ENCODE assay signal across 27 cellular contexts in genomic region chr22:19960491-19961200, GRCh38. TPM values are rescaled to one million over a fixed set of nuclear protein-coding genes. Genes with fewer than 3 reads are reported as not detected.
A peak's percentile ranks its signal among the peaks of the same experiment; 100 is the strongest.
DNase-seq lines count a peak whose midpoint lies in the region; ATAC-seq and TF ChIP-seq lines count a peak whose summit lies in the region.
"Had no signal": no experiment of that assay in that cellular context is flagged by ENCODE, and none has a peak within 500 bp of the region (broad histone marks: within the 10 kb centered on the region; RNA-seq: fewer than 3 reads in every experiment).

No MANE protein-coding gene starts in this region.

- whole genome bisulfite sequencing in liver, result 62% methylated on average over 12 of the region's 12 CpGs
- WGBS in sigmoid colon, 2 donors, result 91% methylated on average over 12 of the region's 12 CpGs

- intact Hi-C loops in sigmoid colon (cut with DNase I), result no loop called here

- peak overlapping the region; percentile 93 for H3K27ac ChIP-seq in liver (ENCODE audit: low read depth in 1 of 2, low read length in 2 of 2)
- H3K27ac ChIP-seq in sigmoid colon, result no peak overlapping the region
- H3K27ac ChIP-seq: thoracic aorta had no signal

- TF ChIP-seq CTCF in liver (IDR thresholded peaks at IDR 0.05; ENCODE audit: low read depth, low read length, missing input control), result no peak
- TF ChIP-seq CTCF in sigmoid colon (IDR thresholded peaks at IDR 0.05), result no peak

- peaks cover 0 to 10% (median 6%) of the 10 kb centered on the region in 4 donors for H3K36me3 ChIP-seq in liver (ENCODE audit: control insufficient read depth in 4 of 4, insufficient read depth in 3 of 4, low read depth in 1 of 4, low read length in 3 of 4)
- peaks cover 0 to 25% (median 4%) of the 10 kb centered on the region in 4 donors for H3K36me3 ChIP-seq in sigmoid colon

- no peaks in the 10 kb centered on the region for H3K9me3 Mint-ChIP-seq in activated naive CD8-positive, alpha-beta T cell treated with anti-CD3 and anti-CD28 coated beads for 36 hours
- no peaks in the 10 kb centered on the region for H3K9me3 Mint-ChIP-seq in activated naive CD8-positive, alpha-beta T cell treated with anti-CD3 and anti-CD28 coated beads, Interleukin-2, amount 50 U/mL, for 24 hours
- no peaks in the 10 kb centered on the region for H3K9me3 Mint-ChIP-seq in activated CD4-positive, alpha-beta memory T cell treated with anti-CD3 and anti-CD28 coated beads, Interleukin-2, amount 10 ng/mL, durations not matched to agents 7 days and 5 days
- no peaks in the 10 kb centered on the region for H3K9me3 Mint-ChIP-seq in naive thymus-derived CD8-positive, alpha-beta T cell
- H3K9me3 Mint-ChIP-seq: activated B cell treated with CpG ODN at 0.5 μM for 24 hours had no signal

- peak overlapping the region in 1 of 2 donors; percentile 91 for H3K9ac ChIP-seq in liver (ENCODE audit: low read depth in 1 of 2, low read length in 2 of 2)

- H3K4me1 ChIP-seq in liver (ENCODE audit: control insufficient read depth in 4 of 4, insufficient read depth in 4 of 4, low read length in 3 of 4) (peaks cover 25 to 56% (median 38%) of the 10 kb centered on the region in 4 donors), sigmoid colon (peaks cover 0 to 51% (median 37%) of the 10 kb centered on the region in 4 donors)

- H3K27me3 Mint-ChIP-seq in activated naive CD8-positive, alpha-beta T cell treated with anti-CD3 and anti-CD28 coated beads for 36 hours, result no peaks in the 10 kb centered on the region
- H3K27me3 Mint-ChIP-seq in activated naive CD8-positive, alpha-beta T cell treated with anti-CD3 and anti-CD28 coated beads, Interleukin-2, amount 50 U/mL, for 24 hours, result no peaks in the 10 kb centered on the region
- no peaks in the 10 kb centered on the region for H3K27me3 Mint-ChIP-seq in T-helper 17 cell
- no peaks in the 10 kb centered on the region for H3K27me3 Mint-ChIP-seq in activated CD4-positive, alpha-beta memory T cell treated with anti-CD3 and anti-CD28 coated beads, Interleukin-2, amount 10 ng/mL, durations not matched to agents 7 days and 5 days
- H3K27me3 Mint-ChIP-seq in naive thymus-derived CD8-positive, alpha-beta T cell, result no peaks in the 10 kb centered on the region
- H3K27me3 Mint-ChIP-seq: activated B cell treated with CpG ODN at 0.5 μM for 24 hours had no signal

- TF ChIP-seq POLR2A in sigmoid colon (IDR thresholded peaks at IDR 0.05), result no peak

- no peak overlapping the region for H3K4me3 ChIP-seq in liver (ENCODE audit: low read depth in 1 of 3, low read length in 3 of 3)
- no peak overlapping the region for H3K4me3 ChIP-seq in sigmoid colon
- H3K4me3 ChIP-seq: coronary artery, lung, thoracic aorta had no signal

- no peaks in the 10 kb centered on the region for H3K9me3 ChIP-seq in T-helper 17 cell (ENCODE audit: control insufficient read depth, low read length, poor library complexity, severe bottlenecking)
- no peaks in the 10 kb centered on the region for H3K9me3 ChIP-seq in liver (ENCODE audit: control insufficient read depth in 4 of 4, low read length in 3 of 4)
- no peaks in the 10 kb centered on the region for H3K9me3 ChIP-seq in sigmoid colon
- H3K9me3 ChIP-seq: BE2C, esophagus muscularis mucosa, thoracic aorta had no signal

- POLR2A ChIA-PET in activated CD4-positive, alpha-beta memory T cell treated with anti-CD3 and anti-CD28 coated beads, Interleukin-2, amount 10 ng/mL, durations not matched to agents 7 days and 5 days (lab: Charles Lee), result no interaction called here
- POLR2A ChIA-PET in naive thymus-derived CD8-positive, alpha-beta T cell (lab: Charles Lee), result no interaction called here

- H3K4me1 Mint-ChIP-seq in activated naive CD8-positive, alpha-beta T cell treated with anti-CD3 and anti-CD28 coated beads for 36 hours, result peaks cover 2% of the 10 kb centered on the region
- H3K4me1 Mint-ChIP-seq in activated naive CD8-positive, alpha-beta T cell treated with anti-CD3 and anti-CD28 coated beads, Interleukin-2, amount 50 U/mL, for 24 hours, result peaks cover 16% of the 10 kb centered on the region
- peaks cover 2% of the 10 kb centered on the region for H3K4me1 Mint-ChIP-seq in T-helper 17 cell
- H3K4me1 Mint-ChIP-seq in activated CD4-positive, alpha-beta memory T cell treated with anti-CD3 and anti-CD28 coated beads, Interleukin-2, amount 10 ng/mL, durations not matched to agents 7 days and 5 days, result peaks cover 5% of the 10 kb centered on the region
- H3K4me1 Mint-ChIP-seq in naive thymus-derived CD8-positive, alpha-beta T cell, result peaks cover 3 to 8% (median 6%) of the 10 kb centered on the region in 4 donors

- H3K27ac Mint-ChIP-seq in activated naive CD8-positive, alpha-beta T cell treated with anti-CD3 and anti-CD28 coated beads for 36 hours, result no peak overlapping the region
- H3K27ac Mint-ChIP-seq in activated naive CD8-positive, alpha-beta T cell treated with anti-CD3 and anti-CD28 coated beads, Interleukin-2, amount 50 U/mL, for 24 hours, result no peak overlapping the region
- H3K27ac Mint-ChIP-seq in T-helper 17 cell, result peak overlapping the region; percentile 21
- no peak overlapping the region for H3K27ac Mint-ChIP-seq in activated CD4-positive, alpha-beta memory T cell treated with anti-CD3 and anti-CD28 coated beads, Interleukin-2, amount 10 ng/mL, durations not matched to agents 7 days and 5 days
- no peak overlapping the region for H3K27ac Mint-ChIP-seq in naive thymus-derived CD8-positive, alpha-beta T cell
- H3K27ac Mint-ChIP-seq: activated B cell treated with CpG ODN at 0.5 μM for 24 hours had no signal

- peak; percentile 0 for DNase-seq in activated naive CD8-positive, alpha-beta T cell treated with anti-CD3 and anti-CD28 coated beads for 36 hours
- DNase-seq in activated naive CD8-positive, alpha-beta T cell treated with anti-CD3 and anti-CD28 coated beads, Interleukin-2, amount 50 U/mL, for 24 hours, result no peak
- no peak for DNase-seq in T-helper 17 cell
- DNase-seq in sigmoid colon, result peak; percentile 58
- no peak for DNase-seq in activated CD4-positive, alpha-beta memory T cell treated with anti-CD3 and anti-CD28 coated beads, Interleukin-2, amount 10 ng/mL, durations not matched to agents 7 days and 5 days
- DNase-seq in naive thymus-derived CD8-positive, alpha-beta T cell, result no peak
- DNase-seq in NCI-H82 (lab: John Stamatoyannopoulos, UW), result no peak
- DNase-seq: activated B cell treated with CpG ODN at 0.5 μM for 24 hours; activated CD4-positive, alpha-beta T cell treated with anti-CD3 and anti-CD28 coated beads, Interleukin-2, amount 50 U/mL, for 48 hours; activated effector memory CD4-positive, alpha-beta T cell treated with anti-CD3 and anti-CD28 coated beads, Interleukin-2, amount 50 U/mL, for 16 hours; COR-L47; DND-41; foreskin melanocyte; GOT3; Karpas-422; MV-4-11; NCI-H1694; NCI-H526; stimulated activated CD4-positive, alpha-beta T cell treated with anti-CD3 and anti-CD28 coated beads, Interleukin-4, amount 100 ng/mL, for 1 hour; stimulated activated naive CD4-positive, alpha-beta T cell; T-helper 9 cell had no signal

- CTCF ChIA-PET in activated CD4-positive, alpha-beta memory T cell treated with anti-CD3 and anti-CD28 coated beads, Interleukin-2, amount 10 ng/mL, durations not matched to agents 7 days and 5 days (lab: Charles Lee), result no interaction called here

- TF ChIP-seq EP300 in sigmoid colon (IDR thresholded peaks at IDR 0.05), result no peak

- H3K27me3 ChIP-seq in liver (ENCODE audit: control insufficient read depth in 4 of 4, insufficient read depth in 4 of 4, low read length in 3 of 4) (no peaks in the 10 kb centered on the region), sigmoid colon (no peaks in the 10 kb centered on the region)
- H3K27me3 ChIP-seq: BE2C, esophagus muscularis mucosa had no signal

- no peaks in the 10 kb centered on the region for H3K36me3 Mint-ChIP-seq in activated naive CD8-positive, alpha-beta T cell treated with anti-CD3 and anti-CD28 coated beads for 36 hours
- H3K36me3 Mint-ChIP-seq in activated naive CD8-positive, alpha-beta T cell treated with anti-CD3 and anti-CD28 coated beads, Interleukin-2, amount 50 U/mL, for 24 hours (ENCODE audit: low read depth), result peaks cover 5% of the 10 kb centered on the region
- no peaks in the 10 kb centered on the region for H3K36me3 Mint-ChIP-seq in T-helper 17 cell (ENCODE audit: low read depth)
- H3K36me3 Mint-ChIP-seq in activated CD4-positive, alpha-beta memory T cell treated with anti-CD3 and anti-CD28 coated beads, Interleukin-2, amount 10 ng/mL, durations not matched to agents 7 days and 5 days (ENCODE audit: low read depth), result no peaks in the 10 kb centered on the region
- no peaks in the 10 kb centered on the region for H3K36me3 Mint-ChIP-seq in naive thymus-derived CD8-positive, alpha-beta T cell

- H3K4me3 Mint-ChIP-seq in activated naive CD8-positive, alpha-beta T cell treated with anti-CD3 and anti-CD28 coated beads for 36 hours, result no peak overlapping the region
- no peak overlapping the region for H3K4me3 Mint-ChIP-seq in activated naive CD8-positive, alpha-beta T cell treated with anti-CD3 and anti-CD28 coated beads, Interleukin-2, amount 50 U/mL, for 24 hours
- H3K4me3 Mint-ChIP-seq in T-helper 17 cell, result no peak overlapping the region
- no peak overlapping the region for H3K4me3 Mint-ChIP-seq in activated CD4-positive, alpha-beta memory T cell treated with anti-CD3 and anti-CD28 coated beads, Interleukin-2, amount 10 ng/mL, durations not matched to agents 7 days and 5 days
- H3K4me3 Mint-ChIP-seq in naive thymus-derived CD8-positive, alpha-beta T cell, result peak overlapping the region in 1 of 10 donors; percentile 58
- H3K4me3 Mint-ChIP-seq: activated B cell treated with CpG ODN at 0.5 μM for 24 hours had no signal

- no peak for TF ChIP-seq RAD21 in liver (IDR thresholded peaks at IDR 0.05)

- ATAC-seq in activated naive CD8-positive, alpha-beta T cell treated with anti-CD3 and anti-CD28 coated beads, Interleukin-2, amount 50 U/mL, for 24 hours, result no peak
- no peak for ATAC-seq in T-helper 17 cell
- no peak for ATAC-seq in naive thymus-derived CD8-positive, alpha-beta T cell

RNA-seq across cellular contexts. Expression of gene TXNRD2, which starts 19.0 kb away (rescaled TPM):
- 10 to 100 TPM; 20.3 to 20.9 TPM for total RNA-seq in activated naive CD8-positive, alpha-beta T cell treated with anti-CD3 and anti-CD28 coated beads for 36 hours
- 10 to 100 TPM; 16.8 to 25.6 TPM for total RNA-seq in T-helper 17 cell
- total RNA-seq in liver, result 10 to 100 TPM; 22.2 to 30.2 TPM
- 10 to 100 TPM; 37.0 to 41.3 TPM for polyA plus RNA-seq in liver
- 10 to 100 TPM; 16.3 to 29.6 (median 21.1) TPM for total RNA-seq in sigmoid colon
- polyA plus RNA-seq in sigmoid colon, result 10 to 100 TPM; 13.2 to 18.3 (median 16.6) TPM
- 10 to 100 TPM; 18.9 to 19.1 TPM for total RNA-seq in activated CD4-positive, alpha-beta memory T cell treated with anti-CD3 and anti-CD28 coated beads, Interleukin-2, amount 10 ng/mL, durations not matched to agents 7 days and 5 days
- 10 to 100 TPM; 33.4 to 33.8 TPM for total RNA-seq in naive thymus-derived CD8-positive, alpha-beta T cell
- polyA plus RNA-seq in naive thymus-derived CD8-positive, alpha-beta T cell, result 10 to 100 TPM in 2 of 3 donors, 1 to 10 TPM in 1; 6.5 to 14.9 (median 10.6) TPM

RNA-seq across cellular contexts. Expression of gene COMT, which starts 19.1 kb away (rescaled TPM):
- 10 to 100 TPM; 76.1 to 79.6 TPM for total RNA-seq in activated naive CD8-positive, alpha-beta T cell treated with anti-CD3 and anti-CD28 coated beads for 36 hours
- total RNA-seq in T-helper 17 cell (10 to 100 TPM; 28.2 to 37.3 TPM), liver (100 to 1,000 TPM in 1 of 2 donors, 10 to 100 TPM in 1; 75.3 to 136 TPM), sigmoid colon (100 to 1,000 TPM; 106 to 162 (median 112) TPM)
- polyA plus RNA-seq in liver (100 to 1,000 TPM; 156 to 430 TPM), sigmoid colon (10 to 100 TPM; 62.5 to 97.6 (median 68.4) TPM)
- 10 to 100 TPM; 78.7 to 79.3 TPM for total RNA-seq in activated CD4-positive, alpha-beta memory T cell treated with anti-CD3 and anti-CD28 coated beads, Interleukin-2, amount 10 ng/mL, durations not matched to agents 7 days and 5 days
- 10 to 100 TPM; 40.7 to 43.0 TPM for total RNA-seq in naive thymus-derived CD8-positive, alpha-beta T cell
- polyA plus RNA-seq in naive thymus-derived CD8-positive, alpha-beta T cell, result 10 to 100 TPM; 92.1 to 97.2 (median 92.6) TPM

RNA-seq across cellular contexts. Expression of gene ARVCF, which starts 56.0 kb away (rescaled TPM):
- total RNA-seq in activated naive CD8-positive, alpha-beta T cell treated with anti-CD3 and anti-CD28 coated beads for 36 hours, result 1 to 10 TPM; 1.1 to 1.6 TPM
- total RNA-seq in T-helper 17 cell (1 to 10 TPM; 1.3 to 2.8 TPM), liver (10 to 100 TPM; 41.6 to 48.8 TPM), sigmoid colon (10 to 100 TPM; 14.6 to 33.8 (median 24.5) TPM)
- polyA plus RNA-seq in liver (10 to 100 TPM in 1 of 2 donors, 1 to 10 TPM in 1; 3.8 to 10.6 TPM), sigmoid colon (10 to 100 TPM in 1 of 3 donors, 1 to 10 TPM in 2; 3.9 to 13.3 (median 6.0) TPM)
- under 1 TPM; 0.58 to 0.71 TPM for total RNA-seq in activated CD4-positive, alpha-beta memory T cell treated with anti-CD3 and anti-CD28 coated beads, Interleukin-2, amount 10 ng/mL, durations not matched to agents 7 days and 5 days
- 1 to 10 TPM; 4.6 to 5.1 TPM for total RNA-seq in naive thymus-derived CD8-positive, alpha-beta T cell
- polyA plus RNA-seq in naive thymus-derived CD8-positive, alpha-beta T cell, result 1 to 10 TPM in 2 of 3 donors, under 1 TPM in 1; 0.53 to 1.5 (median 1.1) TPM

Comparison
In these comparisons a context has a peak if more than half of its experiments do, and no peak if none do; other contexts are left out.
1. DNase-seq: peak in activated naive CD8-positive, alpha-beta T cell treated with anti-CD3 and anti-CD28 coated beads for 36 hours (single experiment) and sigmoid colon (single experiment); none in activated naive CD8-positive, alpha-beta T cell treated with anti-CD3 and anti-CD28 coated beads, Interleukin-2, amount 50 U/mL, for 24 hours (single experiment), T-helper 17 cell (0 of 3), activated CD4-positive, alpha-beta memory T cell treated with anti-CD3 and anti-CD28 coated beads, Interleukin-2, amount 10 ng/mL, durations not matched to agents 7 days and 5 days (single experiment), naive thymus-derived CD8-positive, alpha-beta T cell (0 of 10) and NCI-H82 (single experiment).
2. H3K27ac ChIP-seq: peak in liver (2 of 2); none in sigmoid colon (0 of 4).